ENCODE assay signal across 22 cellular contexts in the genomic region with DNA sequence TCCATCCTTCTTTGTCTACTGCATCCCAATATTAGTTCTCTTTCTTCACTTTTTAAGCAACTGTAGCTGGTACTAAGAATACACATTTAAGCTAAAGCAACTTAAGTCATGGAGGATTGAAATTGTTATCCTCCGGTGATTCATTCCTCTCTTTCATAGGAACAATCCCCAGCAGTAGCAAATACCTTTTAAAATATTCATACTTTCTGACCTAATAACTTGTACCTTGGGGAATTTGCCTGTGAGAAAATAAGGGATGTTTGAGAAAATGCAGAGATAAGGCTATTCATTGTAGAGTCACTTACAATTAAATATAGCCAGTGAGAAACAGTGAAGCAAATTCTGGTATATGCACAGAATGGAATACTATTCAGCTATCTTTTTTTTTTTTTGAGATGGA.
DNase-seq lines count a peak whose midpoint lies in the region; ATAC-seq, FAIRE-seq and TF ChIP-seq lines count a peak whose summit lies in the region.
"Had no signal": no experiment of that assay in that cellular context is flagged by ENCODE, and none has a peak within 500 bp of the region (broad histone marks: within the 10 kb centered on the region; RNA-seq: fewer than 3 reads in every experiment).

No MANE protein-coding gene starts in this region.

- H3K9me3 ChIP-seq in ovary: no peaks in the 10 kb centered on the region
- H3K9me3 ChIP-seq: A549, uterus had no signal

- no peak for FAIRE-seq in H54 (lab: Jason Lieb, UNC)
- FAIRE-seq: H1, islet of Langerhans had no signal

- H3K27me3 ChIP-seq in ACC112 (ENCODE audit: insufficient read depth, low read length) (no peaks in the 10 kb centered on the region), ovary (no peaks in the 10 kb centered on the region)
- H3K27me3 ChIP-seq: uterus had no signal

- H3K27ac ChIP-seq in ACC112 (ENCODE audit: low read depth, low read length) (peak overlapping the region; percentile 73), ovary (no peak overlapping the region)
- H3K27ac ChIP-seq: A549, uterus had no signal

- H2AFZ ChIP-seq in ACC112 (ENCODE audit: low read length, unreplicated experiment): peak overlapping the region; percentile 44

- intact Hi-C loops in ovary (cut with DNase I): no loop called here

- WGBS in ovary, 3 donors: 56 to 74% (median 63%) methylated on average over 1 of the region's 1 CpG

- no peak for TF ChIP-seq CTCF in foreskin fibroblast (IDR thresholded peaks at IDR 0.05; ENCODE audit: low read depth, low read length)
- TF ChIP-seq CTCF in ovary (IDR thresholded peaks at IDR 0.05): no peak

- H3K79me2 ChIP-seq in ACC112 (ENCODE audit: control insufficient read depth, insufficient read depth, low read length, unreplicated experiment): no peaks in the 10 kb centered on the region

- ATAC-seq in HG03097 (IDR thresholded peaks at IDR 0.05; ENCODE audit: low FRiP score, unreplicated experiment): no peak
- ATAC-seq in HG03571 (IDR thresholded peaks at IDR 0.05; ENCODE audit: unreplicated experiment): no peak
- ATAC-seq: A549 had no signal

- no peak for TF ChIP-seq EP300 in ovary (IDR thresholded peaks at IDR 0.05)

- H3K36me3 ChIP-seq in ACC112 (ENCODE audit: insufficient read depth, low read length) (peaks cover 16% of the 10 kb centered on the region), ovary (no peaks in the 10 kb centered on the region)
- H3K36me3 ChIP-seq: uterus had no signal

- TF ChIP-seq POLR2A in H54 (IDR thresholded peaks at IDR 0.05; ENCODE audit: low read depth, low read length): no peak
- TF ChIP-seq POLR2A in erythroblast (IDR thresholded peaks at IDR 0.05; ENCODE audit: low read length): no peak
- TF ChIP-seq POLR2A in ovary (IDR thresholded peaks at IDR 0.05): no peak

- peaks cover 19% of the 10 kb centered on the region for H3K4me1 ChIP-seq in ACC112 (ENCODE audit: control insufficient read depth, insufficient read depth, low read length, unreplicated experiment)
- H3K4me1 ChIP-seq in ovary (ENCODE audit: insufficient read depth): no peaks in the 10 kb centered on the region
- H3K4me1 ChIP-seq: uterus had no signal

- DNase-seq in H54 (ENCODE audit: insufficient read length, low spot score) (peak; percentile 1), astrocyte of the hippocampus (ENCODE audit: low read depth, low spot score) (peak; percentile 39), foreskin fibroblast (peak; percentile 25 to 47), erythroblast (lab: John Stamatoyannopoulos, UW) (no peak), ovary (no peak)
- DNase-seq: activated CD4-positive, alpha-beta T cell treated with anti-CD3 and anti-CD28 coated beads, Interleukin-2, amount 50 U/mL, for 48 hours; activated naive CD8-positive, alpha-beta T cell treated with anti-CD3 and anti-CD28 coated beads, Interleukin-2, amount 10 ng/mL, durations not matched to agents 7 days and 5 days; cerebellar nuclear complex; COR-L47; head of caudate nucleus; MM.1S; NCI-H2029; NCI-H524; OCI-M1; stimulated activated CD4-positive, alpha-beta T cell treated with anti-CD3 and anti-CD28 coated beads, Interleukin-15, amount 100 ng/mL, for 24 hours; uterus had no signal

- H3K4me3 ChIP-seq in ACC112 (ENCODE audit: low read depth, low read length) (no peak overlapping the region), foreskin fibroblast (ENCODE audit: low read depth in 1 of 2, low read length in 2 of 2) (no peak overlapping the region), ovary (no peak overlapping the region)
- H3K4me3 ChIP-seq: A549, uterus had no signal

Comparison
In these comparisons a context has a peak if more than half of its experiments do, and no peak if none do; other contexts are left out.
1. DNase-seq: peak in H54 (single experiment), astrocyte of the hippocampus (single experiment) and foreskin fibroblast (2 of 2); none in erythroblast (0 of 2) and ovary (0 of 5).